ENCODE assay signal across 19 cellular contexts in the genomic region with DNA sequence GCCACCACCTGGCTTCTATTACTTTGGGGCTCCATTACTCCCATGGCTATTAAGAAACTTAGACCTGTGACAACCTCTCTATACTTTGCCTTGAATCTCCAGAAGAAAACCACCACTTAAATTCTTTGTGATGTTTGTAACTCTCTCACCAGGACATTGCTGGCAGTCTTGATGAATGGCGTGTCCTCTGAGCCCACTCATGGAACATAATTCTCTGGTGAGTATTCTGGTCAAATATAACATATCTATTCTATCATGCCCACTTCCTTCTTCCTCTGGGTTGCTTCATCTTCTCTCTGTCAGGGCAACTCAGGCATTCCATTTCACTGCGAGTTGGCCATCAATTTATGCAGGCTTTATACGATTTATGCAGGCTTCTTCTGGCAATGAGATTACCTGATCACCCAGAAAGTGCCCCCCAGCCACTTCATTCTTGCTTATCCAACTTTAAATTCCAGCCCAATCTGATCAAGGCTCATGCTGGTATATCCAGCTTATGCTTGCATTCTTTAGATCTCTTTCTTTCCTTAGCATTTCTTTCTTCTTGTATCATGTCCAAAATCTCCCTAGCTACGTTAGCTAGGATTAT.
"Had no signal": no experiment of that assay in that cellular context is flagged by ENCODE, and none has a peak within 500 bp of the region (broad histone marks: within the 10 kb centered on the region; RNA-seq: fewer than 3 reads in every experiment).

No MANE protein-coding gene starts in this region.

- H3K27me3 Mint-ChIP-seq: activated naive CD8-positive, alpha-beta T cell; effector memory CD8-positive, alpha-beta T cell; memory B cell had no signal

- H3K4me3 Mint-ChIP-seq: activated CD4-positive, alpha-beta T cell treated with anti-CD3 and anti-CD28 coated beads for 36 hours; activated naive CD8-positive, alpha-beta T cell; effector memory CD8-positive, alpha-beta T cell; immature natural killer cell; memory B cell; naive thymus-derived CD4-positive, alpha-beta T cell; neural progenitor cell; stimulated activated naive CD8-positive, alpha-beta T cell treated with anti-CD3 and anti-CD28 coated beads, Interleukin-15, Interleukin-2, amounts not matched to agents 100 ng/mL and 50 ng/mL, for 24 hours; WTC11 had no signal

- H3K36me3 ChIP-seq: esophagus squamous epithelium, neural progenitor cell, tibial nerve, uterus had no signal

- DNase-seq: activated CD4-positive, alpha-beta T cell treated with anti-CD3 and anti-CD28 coated beads for 36 hours; activated CD4-positive, alpha-beta T cell treated with anti-CD3 and anti-CD28 coated beads, Interleukin-2, amount 50 U/mL, for 48 hours; activated T-cell treated with anti-CD3 and anti-CD28 coated beads for 4 hours; amniotic stem cell; dermis blood vessel endothelial cell; effector memory CD8-positive, alpha-beta T cell; esophagus squamous epithelium; immature natural killer cell; naive thymus-derived CD4-positive, alpha-beta T cell; stimulated activated CD4-positive, alpha-beta T cell treated with anti-CD3 and anti-CD28 coated beads, Interleukin-2, amount 100 ng/mL, for 48 hours; uterus had no signal

- H3K27ac Mint-ChIP-seq: activated CD4-positive, alpha-beta T cell treated with anti-CD3 and anti-CD28 coated beads for 36 hours; activated naive CD8-positive, alpha-beta T cell; effector memory CD8-positive, alpha-beta T cell; immature natural killer cell; memory B cell; naive thymus-derived CD4-positive, alpha-beta T cell; neural progenitor cell; progenitor cell of endocrine pancreas; stimulated activated naive CD8-positive, alpha-beta T cell treated with anti-CD3 and anti-CD28 coated beads, Interleukin-15, Interleukin-2, amounts not matched to agents 100 ng/mL and 50 ng/mL, for 24 hours; WTC11 had no signal

- H3K9me3 Mint-ChIP-seq: neural progenitor cell had no signal

- H3K27ac ChIP-seq: esophagus squamous epithelium, neural progenitor cell, skin epidermis, tibial nerve, uterus had no signal

- H2AFZ ChIP-seq: neural progenitor cell had no signal

- H3K4me1 ChIP-seq: neural progenitor cell, tibial nerve, uterus had no signal

- ATAC-seq: activated CD4-positive, alpha-beta T cell treated with anti-CD3 and anti-CD28 coated beads for 36 hours; effector memory CD8-positive, alpha-beta T cell; naive thymus-derived CD4-positive, alpha-beta T cell; WTC11 had no signal

- H3K27me3 ChIP-seq: esophagus squamous epithelium, neural progenitor cell, tibial nerve, uterus had no signal

- H3K4me2 ChIP-seq: neural progenitor cell had no signal

- H3K4me3 ChIP-seq: esophagus squamous epithelium, neural progenitor cell, skin epidermis, tibial nerve, uterus had no signal

- H3K36me3 Mint-ChIP-seq: activated naive CD8-positive, alpha-beta T cell; immature natural killer cell; memory B cell; naive thymus-derived CD4-positive, alpha-beta T cell; neural progenitor cell had no signal

- H3K4me1 Mint-ChIP-seq: activated CD4-positive, alpha-beta T cell treated with anti-CD3 and anti-CD28 coated beads for 36 hours; immature natural killer cell; memory B cell; naive thymus-derived CD4-positive, alpha-beta T cell; neural progenitor cell; WTC11 had no signal
